In the genomic region with DNA sequence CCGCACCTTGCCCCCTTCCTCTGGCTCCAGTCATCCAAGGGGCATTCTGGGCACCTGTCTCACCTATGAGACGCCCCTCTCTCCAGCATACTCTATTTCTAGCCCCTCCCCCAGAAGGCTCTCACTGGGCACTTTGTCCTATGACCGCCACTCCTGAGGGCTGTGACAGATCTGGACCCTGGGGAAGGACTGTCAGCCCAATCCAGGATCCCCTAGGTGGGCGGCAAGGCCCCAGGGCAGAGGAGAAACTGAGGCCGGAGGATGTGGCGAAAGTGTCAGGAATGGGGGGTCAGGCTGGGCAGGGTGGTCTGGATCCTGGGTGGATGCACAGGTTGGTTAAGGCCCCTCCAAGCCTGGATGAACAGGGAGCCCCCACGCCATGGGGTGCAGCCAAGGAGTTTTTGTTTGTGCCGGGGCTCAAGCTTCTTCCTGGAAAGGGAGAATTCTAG, we compare ENCODE assay signal across 9 cellular contexts. TPM values are rescaled to one million over a fixed set of nuclear protein-coding genes. Genes with fewer than 3 reads are reported as not detected.
A peak's percentile ranks its signal among the peaks of the same experiment; 100 is the strongest.
DNase-seq lines count a peak whose midpoint lies in the region; ATAC-seq, FAIRE-seq and TF ChIP-seq lines count a peak whose summit lies in the region.
"Had no signal": no experiment of that assay in that cellular context is flagged by ENCODE, and none has a peak within 500 bp of the region (broad histone marks: within the 10 kb centered on the region; RNA-seq: fewer than 3 reads in every experiment).

No MANE protein-coding gene starts in this region.

- no peaks in the 10 kb centered on the region for H3K36me3 ChIP-seq in CD8-positive, alpha-beta memory T cell (ENCODE audit: insufficient read depth, low read length)
- H3K36me3 ChIP-seq in ectodermal cell (ENCODE audit: control insufficient read depth, insufficient read depth, low read length) (peaks cover 6% of the 10 kb centered on the region), neutrophil (no peaks in the 10 kb centered on the region)

- FAIRE-seq in GM12891 (lab: Jason Lieb, UNC), result no peak

- no peak for ATAC-seq in GM18519 (IDR thresholded peaks at IDR 0.05; ENCODE audit: low FRiP score, unreplicated experiment)

- no peak overlapping the region for H3K4me3 ChIP-seq in CD8-positive, alpha-beta memory T cell (ENCODE audit: low read length)
- H3K4me3 ChIP-seq in LNCaP clone FGC (ENCODE audit: low read depth, low read length), result peak overlapping the region; percentile 73
- peak overlapping the region; percentile 74 for H3K4me3 ChIP-seq in ectodermal cell (ENCODE audit: insufficient read depth, low read depth, low read length)
- peak overlapping the region; percentile 84 to 92 for H3K4me3 ChIP-seq in neutrophil (ENCODE audit: low read depth in 1 of 2, low read length in 1 of 2)

- TF ChIP-seq CTCF in LNCaP clone FGC (IDR thresholded peaks at IDR 0.05; ENCODE audit: control insufficient read depth, extremely low read depth, insufficient read depth) (no peak), neutrophil (IDR thresholded peaks at IDR 0.05) (no peak)

- H3K27me3 Mint-ChIP-seq in CD8-positive, alpha-beta memory T cell, result peaks cover 19 to 23% of the 10 kb centered on the region in 2 donors

- no peaks in the 10 kb centered on the region for H3K9me3 Mint-ChIP-seq in CD8-positive, alpha-beta memory T cell

- TF ChIP-seq POLR2A in GM12891 (IDR thresholded peaks at IDR 0.05; ENCODE audit: low read depth, low read length), result no peak

- H3K9me3 ChIP-seq in CD8-positive, alpha-beta memory T cell (ENCODE audit: low read length), result no peaks in the 10 kb centered on the region
- H3K9me3 ChIP-seq in ectodermal cell (ENCODE audit: control insufficient read depth, low read length) (no peaks in the 10 kb centered on the region), neutrophil (no peaks in the 10 kb centered on the region)

- peaks cover 7% of the 10 kb centered on the region for H3K27me3 ChIP-seq in CD8-positive, alpha-beta memory T cell (ENCODE audit: insufficient read depth, low read length, poor library complexity, severe bottlenecking)
- H3K27me3 ChIP-seq in ectodermal cell (ENCODE audit: control insufficient read depth, insufficient read depth, low read length, poor library complexity, severe bottlenecking) (peaks cover 49% of the 10 kb centered on the region), neutrophil (peaks cover 100% of the 10 kb centered on the region)

- CTCF ChIA-PET in CD8-positive, alpha-beta memory T cell (lab: Charles Lee), result interaction anchor here (0.7 kb wide), 1 partner anchor 29 kb away, joined by 3 read pairs; no protein-coding TSS in a partner anchor

- peaks cover 0 to 1% (median 0%) of the 10 kb centered on the region in 3 donors for H3K36me3 Mint-ChIP-seq in CD8-positive, alpha-beta memory T cell

- POLR2A ChIA-PET in CD8-positive, alpha-beta memory T cell (lab: Charles Lee), result no interaction called here

- no peak overlapping the region for H3K27ac ChIP-seq in CD8-positive, alpha-beta memory T cell (ENCODE audit: low read depth, low read length)
- H3K27ac ChIP-seq in ectodermal cell (ENCODE audit: insufficient read depth, low read depth, low read length, poor library complexity, severe bottlenecking) (no peak overlapping the region), neutrophil (no peak overlapping the region)

- WGBS in ectodermal cell, 2 experiments, result 76 to 81% methylated on average over 8 of the region's 8 CpGs

- DNase-seq in CD8-positive, alpha-beta memory T cell, result no peak
- DNase-seq in LNCaP clone FGC (ENCODE audit: low read depth) (no peak), GM12891 (ENCODE audit: insufficient read length, low spot score) (no peak), SIG-M5 (lab: John Stamatoyannopoulos, UW) (no peak), NCI-H2081 treated with DMSO at 0.1 percent for 48 hours (lab: John Stamatoyannopoulos, UW) (no peak)
- DNase-seq: retina had no signal

- H3K4me1 ChIP-seq in CD8-positive, alpha-beta memory T cell (ENCODE audit: insufficient read depth, low read length), result peaks cover 5% of the 10 kb centered on the region
- H3K4me1 ChIP-seq in ectodermal cell (ENCODE audit: control insufficient read depth, insufficient read depth, low read length), result no peaks in the 10 kb centered on the region
- H3K4me1 ChIP-seq in neutrophil (ENCODE audit: control insufficient read depth in 1 of 2, insufficient read depth in 1 of 2, low read depth in 1 of 2, low read length in 1 of 2), result peaks cover 10 to 21% of the 10 kb centered on the region in 2 experiments

- peak overlapping the region; percentile 54 to 85 (median 72) for H3K4me3 Mint-ChIP-seq in CD8-positive, alpha-beta memory T cell

- peak overlapping the region in 2 of 8 donors; percentile 27 to 44 for H3K27ac Mint-ChIP-seq in CD8-positive, alpha-beta memory T cell

- peaks cover 4 to 12% (median 5%) of the 10 kb centered on the region in 3 donors for H3K4me1 Mint-ChIP-seq in CD8-positive, alpha-beta memory T cell

TF ChIP-seq in GM12891, 5 proteins besides CTCF, POLR2A, EP300 and RAD21:
- TF ChIP-seq PAX5 (IDR thresholded peaks at IDR 0.05; ENCODE audit: insufficient read depth, low read length, severe bottlenecking) (no peak), SPI1 (IDR thresholded peaks at IDR 0.05; ENCODE audit: low read depth, low read length) (no peak), TAF1 (IDR thresholded peaks at IDR 0.05; ENCODE audit: low read depth, low read length) (no peak), POLR2AphosphoS5 (IDR thresholded peaks at IDR 0.05; ENCODE audit: low read depth, low read length) (no peak), POU2F2 (IDR thresholded peaks at IDR 0.05; ENCODE audit: low read depth, low read length) (no peak)

RNA-seq across cellular contexts. Expression of a gene that starts 16.2 kb away (rescaled TPM):
- under 1 TPM; 0.42 to 0.55 TPM for total RNA-seq in CD8-positive, alpha-beta memory T cell
- polyA plus RNA-seq in CD8-positive, alpha-beta memory T cell, result not detected
- polyA plus RNA-seq in ectodermal cell (2013, experiment 1 of 4), result 6.4 TPM
- polyA plus RNA-seq in ectodermal cell (2013, experiment 2 of 4), result 6.7 TPM
- 6.1 TPM for polyA plus RNA-seq in ectodermal cell (2013, experiment 3 of 4)
- polyA plus RNA-seq in ectodermal cell (2013, experiment 4 of 4), result 6.5 TPM
- 0.09 TPM for polyA plus RNA-seq in GM12891 (2012; ENCODE audit: low read depth, missing spikeins)

RNA-seq across cellular contexts. Expression of a gene that starts 34.2 kb away (rescaled TPM):
- total RNA-seq in CD8-positive, alpha-beta memory T cell, result 10 to 100 TPM; 42.5 to 44.6 TPM
- polyA plus RNA-seq in CD8-positive, alpha-beta memory T cell, result 31.2 TPM
- 54.3 TPM for polyA plus RNA-seq in ectodermal cell (2013, experiment 1 of 4)
- polyA plus RNA-seq in ectodermal cell (2013, experiment 2 of 4), result 51.6 TPM
- 46.0 TPM for polyA plus RNA-seq in ectodermal cell (2013, experiment 3 of 4)
- 47.1 TPM for polyA plus RNA-seq in ectodermal cell (2013, experiment 4 of 4)
- 18.5 TPM for polyA plus RNA-seq in GM12891 (2012; ENCODE audit: low read depth, missing spikeins)
